8 cellular contexts compared by ENCODE assay signal in the genomic region with DNA sequence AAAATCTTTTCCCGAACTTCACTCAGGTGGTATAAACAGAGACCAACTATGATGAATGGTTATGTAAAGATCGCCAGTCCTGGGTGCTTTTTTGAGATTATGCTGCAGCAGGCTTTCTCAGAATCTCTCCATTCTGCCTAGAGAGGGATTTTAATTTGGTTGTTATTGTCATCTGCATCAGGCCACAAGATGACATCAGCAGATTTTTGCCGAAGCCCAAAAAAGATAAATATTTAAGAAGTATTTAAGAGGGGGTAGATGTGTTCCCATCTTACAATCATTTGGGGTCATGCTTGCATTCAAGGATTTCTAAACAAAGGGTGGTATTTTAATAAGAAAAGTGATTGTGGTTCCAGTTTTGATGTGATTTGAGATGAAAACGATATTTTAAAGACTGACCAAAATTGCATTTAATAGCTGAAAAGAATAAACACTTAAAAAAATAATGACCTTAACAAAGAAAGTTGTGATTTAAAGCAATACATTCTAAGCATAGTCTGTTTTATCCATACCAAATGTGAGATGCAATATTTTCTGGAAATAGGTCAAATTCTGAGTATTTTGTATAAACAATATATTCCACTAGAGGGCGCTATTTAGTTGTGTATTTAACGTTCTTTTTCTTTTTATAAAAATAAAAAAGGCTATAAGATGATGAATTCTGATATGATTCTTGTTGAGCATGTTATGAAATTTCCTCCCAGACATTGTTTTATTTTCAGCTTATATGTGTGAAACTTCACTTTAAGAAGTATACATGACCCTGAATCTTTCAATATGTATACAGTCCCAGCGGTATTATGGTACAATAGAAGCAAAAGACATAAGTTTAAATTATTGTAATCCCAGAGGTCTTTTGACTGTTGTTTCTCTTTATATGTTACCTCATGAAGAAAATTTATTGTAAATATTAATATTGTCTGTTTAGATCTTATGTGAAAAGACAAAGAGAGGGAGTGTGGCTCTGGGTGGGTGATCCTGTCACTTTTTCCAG. TPM values are rescaled to one million over a fixed set of nuclear protein-coding genes. Genes with fewer than 3 reads are reported as not detected.
DNase-seq lines count a peak whose midpoint lies in the region; ATAC-seq, FAIRE-seq and TF ChIP-seq lines count a peak whose summit lies in the region.

No MANE protein-coding gene starts in this region.

- H3K36me3 Mint-ChIP-seq in CD14-positive monocyte, result no peaks in the 10 kb centered on the region

- H3K27ac ChIP-seq in upper lobe of right lung, result no peak overlapping the region

- ATAC-seq in upper lobe of right lung, result no peak

- no peaks in the 10 kb centered on the region for H3K4me1 ChIP-seq in upper lobe of right lung

- H3K9me3 Mint-ChIP-seq in CD14-positive monocyte, result peaks cover 0 to 3% (median 0%) of the 10 kb centered on the region in 7 donors

- no peaks in the 10 kb centered on the region for H3K9me3 ChIP-seq in upper lobe of right lung

- no peak overlapping the region for H3K27ac Mint-ChIP-seq in CD14-positive monocyte

- peaks cover 3% of the 10 kb centered on the region for H3K27me3 ChIP-seq in upper lobe of right lung

- peaks cover 2 to 8% (median 4%) of the 10 kb centered on the region in 3 donors for H3K27me3 Mint-ChIP-seq in CD14-positive monocyte (ENCODE audit: low read depth in 3 of 3)

- in situ Hi-C loops in SK-MEL-5 (cut with HindIII; ENCODE audit: low pct_unique_long_range_greater_than_20kb, low sequenced_read_pairs), result no loop called here

- no peak for TF ChIP-seq POLR2A in GM12891 (IDR thresholded peaks at IDR 0.05; ENCODE audit: low read depth, low read length)

- H3K4me3 Mint-ChIP-seq in CD14-positive monocyte, result no peak overlapping the region

- intact Hi-C loops in CD14-positive monocyte (cut with micrococcal nuclease) (no loop called here), upper lobe of right lung (cut with DNase I) (no loop called here)

- TF ChIP-seq CTCF in CD14-positive monocyte (IDR thresholded peaks at IDR 0.05), result peak; percentile 77
- peak; percentile 68 for TF ChIP-seq CTCF in upper lobe of right lung (IDR thresholded peaks at IDR 0.05)

- no peak for DNase-seq in CD14-positive monocyte (ENCODE audit: low spot score)
- DNase-seq in HTR-8/SVneo (ENCODE audit: insufficient read length, low spot score), result peak; percentile 52
- DNase-seq in SK-MEL-5 (ENCODE audit: low read depth, low spot score), result peak; percentile 48
- peak; percentile 0 for DNase-seq in globus pallidus (ENCODE audit: low spot score)
- no peak for DNase-seq in upper lobe of right lung
- no peak for DNase-seq in GM12891 (ENCODE audit: insufficient read length, low spot score)
- DNase-seq in T1000 (lab: John Stamatoyannopoulos, UW), result no peak
- no peak for DNase-seq in HuH-7.5 (ENCODE audit: low spot score)

- no peaks in the 10 kb centered on the region for H3K36me3 ChIP-seq in upper lobe of right lung

- H3K4me1 Mint-ChIP-seq in CD14-positive monocyte, result peaks cover 3% of the 10 kb centered on the region

- no peak for FAIRE-seq in HTR-8/SVneo (lab: Jason Lieb, UNC)
- FAIRE-seq in GM12891 (lab: Jason Lieb, UNC), result no peak

- no peak overlapping the region for H3K4me3 ChIP-seq in upper lobe of right lung

TF ChIP-seq in GM12891, 5 proteins besides CTCF, POLR2A, EP300 and RAD21:
- TF ChIP-seq TAF1 (IDR thresholded peaks at IDR 0.05; ENCODE audit: low read depth, low read length) (no peak), POLR2AphosphoS5 (IDR thresholded peaks at IDR 0.05; ENCODE audit: low read depth, low read length) (no peak), POU2F2 (IDR thresholded peaks at IDR 0.05; ENCODE audit: low read depth, low read length) (no peak)

RNA-seq across cellular contexts. Expression of gene ZFP64, which starts 51.0 kb away (rescaled TPM):
- 1 to 10 TPM; 2.9 to 4.9 TPM for polyA plus RNA-seq in CD14-positive monocyte
- total RNA-seq in SK-MEL-5 (2014; rRNA removed; shearing (Covaris generic)), result 8.4 TPM in 2 replicates
- 25.3 and 29.3 TPM in 2 replicates for polyA plus RNA-seq in SK-MEL-5 (2015; cell fraction: cytosol; rRNA removed)
- polyA plus RNA-seq in SK-MEL-5 (2015; cell fraction: nucleus; rRNA removed), result 8.8 and 9.5 TPM in 2 replicates
- 10.4 TPM for total RNA-seq in upper lobe of right lung
- 6.5 TPM for polyA plus RNA-seq in GM12891 (2012; ENCODE audit: low read depth, missing spikeins)

Comparison
In these comparisons a context has a peak if more than half of its experiments do, and no peak if none do; other contexts are left out.
1. DNase-seq: peak in HTR-8/SVneo (single experiment), SK-MEL-5 (single experiment) and globus pallidus (single experiment); none in CD14-positive monocyte (single experiment), upper lobe of right lung (single experiment), GM12891 (single experiment), T1000 (single experiment) and HuH-7.5 (single experiment).